8 cellular contexts compared by ENCODE assay signal in genomic region chrX:17375361-17375630, GRCh38. TPM values are rescaled to one million over a fixed set of nuclear protein-coding genes. Genes with fewer than 3 reads are reported as not detected.
DNase-seq lines count a peak whose midpoint lies in the region; ATAC-seq and TF ChIP-seq lines count a peak whose summit lies in the region.

No MANE protein-coding gene starts in this region.

- TF ChIP-seq EP300 in upper lobe of left lung (IDR thresholded peaks at IDR 0.05), result no peak

- H3K27me3 ChIP-seq in duodenal mucosa (ENCODE audit: control insufficient read depth in 1 of 2, insufficient read depth in 2 of 2, low read length in 2 of 2) (no peaks in the 10 kb centered on the region), upper lobe of left lung (peaks cover 0 to 12% (median 0%) of the 10 kb centered on the region in 4 donors)

- H3K36me3 Mint-ChIP-seq in activated naive CD8-positive, alpha-beta T cell treated with anti-CD3 and anti-CD28 coated beads for 36 hours, result peaks cover 5% of the 10 kb centered on the region
- no peaks in the 10 kb centered on the region for H3K36me3 Mint-ChIP-seq in activated naive CD8-positive, alpha-beta T cell treated with anti-CD3 and anti-CD28 coated beads, Interleukin-2, amount 50 U/mL, for 24 hours (ENCODE audit: low read depth)

- H3K4me1 ChIP-seq in duodenal mucosa (ENCODE audit: control insufficient read depth in 1 of 2, insufficient read depth in 2 of 2, low read length in 2 of 2) (peaks cover 0 to 4% of the 10 kb centered on the region in 2 donors), mesodermal cell (ENCODE audit: control insufficient read depth, insufficient read depth, low read length, poor library complexity, severe bottlenecking) (peaks cover 3% of the 10 kb centered on the region), upper lobe of left lung (peaks cover 0 to 31% (median 2%) of the 10 kb centered on the region in 4 donors)

- H3K4me1 Mint-ChIP-seq in activated naive CD8-positive, alpha-beta T cell treated with anti-CD3 and anti-CD28 coated beads for 36 hours, result peaks cover 9% of the 10 kb centered on the region
- H3K4me1 Mint-ChIP-seq in activated naive CD8-positive, alpha-beta T cell treated with anti-CD3 and anti-CD28 coated beads, Interleukin-2, amount 50 U/mL, for 24 hours, result peaks cover 13% of the 10 kb centered on the region

- peaks cover 55% of the 10 kb centered on the region for H3K27me3 Mint-ChIP-seq in activated naive CD8-positive, alpha-beta T cell treated with anti-CD3 and anti-CD28 coated beads for 36 hours
- peaks cover 33% of the 10 kb centered on the region for H3K27me3 Mint-ChIP-seq in activated naive CD8-positive, alpha-beta T cell treated with anti-CD3 and anti-CD28 coated beads, Interleukin-2, amount 50 U/mL, for 24 hours

- no peak overlapping the region for H3K27ac ChIP-seq in duodenal mucosa (ENCODE audit: low read depth, low read length)
- H3K27ac ChIP-seq in mesodermal cell (ENCODE audit: low read depth, low read length, severe bottlenecking), result no peak overlapping the region
- H3K27ac ChIP-seq in upper lobe of left lung, result peak overlapping the region in 1 of 4 donors; percentile 11

- TF ChIP-seq CTCF in upper lobe of left lung (IDR thresholded peaks at IDR 0.05), result no peak

- no peak overlapping the region for H3K9ac ChIP-seq in duodenal mucosa (ENCODE audit: low read depth in 1 of 2, low read length in 2 of 2)

- H3K4me3 ChIP-seq in duodenal mucosa (ENCODE audit: low read depth in 1 of 2, low read length in 2 of 2) (peak overlapping the region; percentile 47 to 66), mesodermal cell (ENCODE audit: extremely low read depth, insufficient read depth, low read length, poor library complexity, severe bottlenecking) (peak overlapping the region; percentile 47), upper lobe of left lung (peak overlapping the region; percentile 24 to 53 (median 44))

- H3K36me3 ChIP-seq in duodenal mucosa (ENCODE audit: control insufficient read depth in 1 of 2, insufficient read depth in 2 of 2, low read length in 2 of 2) (no peaks in the 10 kb centered on the region), mesodermal cell (ENCODE audit: control insufficient read depth, insufficient read depth, low read length) (no peaks in the 10 kb centered on the region), upper lobe of left lung (no peaks in the 10 kb centered on the region)

- H3K4me3 Mint-ChIP-seq in activated naive CD8-positive, alpha-beta T cell treated with anti-CD3 and anti-CD28 coated beads for 36 hours, result peak overlapping the region; percentile 65
- no peak overlapping the region for H3K4me3 Mint-ChIP-seq in activated naive CD8-positive, alpha-beta T cell treated with anti-CD3 and anti-CD28 coated beads, Interleukin-2, amount 50 U/mL, for 24 hours

- no peak for TF ChIP-seq POLR2A in upper lobe of left lung (IDR thresholded peaks at IDR 0.05)

- H3K9me3 Mint-ChIP-seq in activated naive CD8-positive, alpha-beta T cell treated with anti-CD3 and anti-CD28 coated beads for 36 hours, result peaks cover 5% of the 10 kb centered on the region
- H3K9me3 Mint-ChIP-seq in activated naive CD8-positive, alpha-beta T cell treated with anti-CD3 and anti-CD28 coated beads, Interleukin-2, amount 50 U/mL, for 24 hours, result no peaks in the 10 kb centered on the region

- no peak overlapping the region for H3K27ac Mint-ChIP-seq in activated naive CD8-positive, alpha-beta T cell treated with anti-CD3 and anti-CD28 coated beads for 36 hours
- H3K27ac Mint-ChIP-seq in activated naive CD8-positive, alpha-beta T cell treated with anti-CD3 and anti-CD28 coated beads, Interleukin-2, amount 50 U/mL, for 24 hours, result no peak overlapping the region

- ATAC-seq in activated naive CD8-positive, alpha-beta T cell treated with anti-CD3 and anti-CD28 coated beads, Interleukin-2, amount 50 U/mL, for 24 hours, result no peak
- ATAC-seq in upper lobe of left lung (ENCODE audit: low FRiP score in 2 of 2), result no peak

- H3K9me3 ChIP-seq in duodenal mucosa (ENCODE audit: control insufficient read depth in 1 of 2, low read length in 2 of 2), result no peaks in the 10 kb centered on the region
- H3K9me3 ChIP-seq in mesodermal cell (ENCODE audit: control insufficient read depth, low read length), result no peaks in the 10 kb centered on the region
- no peaks in the 10 kb centered on the region for H3K9me3 ChIP-seq in upper lobe of left lung

- DNase-seq in activated naive CD8-positive, alpha-beta T cell treated with anti-CD3 and anti-CD28 coated beads for 36 hours, result no peak
- DNase-seq in activated naive CD8-positive, alpha-beta T cell treated with anti-CD3 and anti-CD28 coated beads, Interleukin-2, amount 50 U/mL, for 24 hours, result no peak
- DNase-seq in upper lobe of left lung (no peak), NCI-H69 (lab: John Stamatoyannopoulos, UW) (no peak), SK-N-DZ (ENCODE audit: low spot score) (no peak)
- no peak for DNase-seq in NK-92 treated with Interleukin-12 subunit alpha and Interleukin-12 subunit beta, amount 100 ng/mL, for 24 hours (lab: John Stamatoyannopoulos, UW)

- 0% methylated on average over 1 of the region's 17 CpGs for WGBS in mesodermal cell (ENCODE audit: insufficient coverage in 2 of 2), 2 experiments
- WGBS in upper lobe of left lung, 2 donors, result 54% methylated on average over 15 of the region's 17 CpGs; no CpG with 5 or more reads in 1 of the 2 donors

RNA-seq across cellular contexts. Expression of gene NHS, which starts 0.3 kb away (rescaled TPM):
- total RNA-seq in activated naive CD8-positive, alpha-beta T cell treated with anti-CD3 and anti-CD28 coated beads for 36 hours, result 10 to 100 TPM; 25.6 to 25.8 TPM
- polyA plus RNA-seq in mesodermal cell (2013, experiment 1 of 2), result 4.5 TPM
- 4.6 TPM for polyA plus RNA-seq in mesodermal cell (2013, experiment 2 of 2)
- 1 to 10 TPM in 5 of 6 donors, under 1 TPM in 1; 0.46 to 6.3 (median 2.4) TPM for total RNA-seq in upper lobe of left lung
- polyA plus RNA-seq in SK-N-DZ (2014; cell fraction: cytosol; rRNA removed), result 1.8 TPM in 2 replicates
- polyA plus RNA-seq in SK-N-DZ (2014; cell fraction: nucleus; rRNA removed), result 3.1 and 5.0 TPM in 2 replicates
